12 cellular contexts compared by ENCODE assay signal in genomic region chrX:22424141-22424915, GRCh38.
DNase-seq lines count a peak whose midpoint lies in the region; ATAC-seq and TF ChIP-seq lines count a peak whose summit lies in the region.
"Had no signal": no experiment of that assay in that cellular context is flagged by ENCODE, and none has a peak within 500 bp of the region (broad histone marks: within the 10 kb centered on the region; RNA-seq: fewer than 3 reads in every experiment).

No MANE protein-coding gene starts in this region.

- no peaks in the 10 kb centered on the region for H3K79me2 ChIP-seq in hepatocyte

- H3K4me1 ChIP-seq in foreskin keratinocyte = peaks cover 16% of the 10 kb centered on the region
- H3K4me1 ChIP-seq in hepatocyte (ENCODE audit: insufficient read depth) = no peaks in the 10 kb centered on the region

- no peak overlapping the region for H3K4me3 Mint-ChIP-seq in naive thymus-derived CD8-positive, alpha-beta T cell
- H3K4me3 Mint-ChIP-seq: CD14-positive monocyte; CD8-positive, alpha-beta T cell; H9 had no signal

- DNase-seq in RWPE1 (ENCODE audit: low spot score) = peak; percentile 1
- peak; percentile 53 for DNase-seq in dermis blood vessel endothelial cell
- peak; percentile 49 to 64 for DNase-seq in foreskin keratinocyte
- no peak for DNase-seq in coronary artery (ENCODE audit: low spot score)
- no peak for DNase-seq in hepatocyte (ENCODE audit: low spot score)
- no peak for DNase-seq in naive thymus-derived CD8-positive, alpha-beta T cell
- DNase-seq: CD8-positive, alpha-beta T cell; COR-L47; GF-D8; GOT3; H9 had no signal

- no peaks in the 10 kb centered on the region for H3K36me3 ChIP-seq in hepatocyte (replicated peaks; ENCODE audit: insufficient read depth, low read depth)

- H3K27ac ChIP-seq in RWPE1 (no peak overlapping the region), foreskin keratinocyte (peak overlapping the region; percentile 62), coronary artery (no peak overlapping the region), hepatocyte (no peak overlapping the region)

- no peaks in the 10 kb centered on the region for H4K20me1 ChIP-seq in hepatocyte (ENCODE audit: insufficient read depth, poor library complexity, severe bottlenecking)

- no peaks in the 10 kb centered on the region for H3K9me2 ChIP-seq in hepatocyte (replicated peaks; ENCODE audit: insufficient read depth)

- no peaks in the 10 kb centered on the region for H3K36me3 Mint-ChIP-seq in naive thymus-derived CD8-positive, alpha-beta T cell
- H3K36me3 Mint-ChIP-seq: CD14-positive monocyte; CD8-positive, alpha-beta T cell had no signal

- H2AFZ ChIP-seq in hepatocyte = no peak overlapping the region

- no peak overlapping the region for H3K4me2 ChIP-seq in hepatocyte

- H3K27ac Mint-ChIP-seq in naive thymus-derived CD8-positive, alpha-beta T cell = no peak overlapping the region
- H3K27ac Mint-ChIP-seq: CD14-positive monocyte; CD8-positive, alpha-beta T cell; H9 had no signal

- CTCF ChIA-PET in RWPE1 (lab: Yijun Ruan, JAX) = no interaction called here

- ATAC-seq in foreskin keratinocyte = peak; percentile 51
- ATAC-seq in naive thymus-derived CD8-positive, alpha-beta T cell = no peak
- ATAC-seq: CD8-positive, alpha-beta T cell had no signal

- no peaks in the 10 kb centered on the region for H3K4me1 Mint-ChIP-seq in naive thymus-derived CD8-positive, alpha-beta T cell
- H3K4me1 Mint-ChIP-seq: CD14-positive monocyte had no signal

- 91% methylated on average over 2 of the region's 2 CpGs for WGBS in hepatocyte (ENCODE audit: low lambda C conversion rate, missing lambda C conversion rate)

- TF ChIP-seq CTCF in RWPE1 (conservative IDR thresholded peaks at IDR 0.05; ENCODE audit: low read depth) (no peak), foreskin keratinocyte (conservative IDR thresholded peaks at IDR 0.05) (no peak), coronary artery (IDR thresholded peaks at IDR 0.05) (no peak), hepatocyte (IDR thresholded peaks at IDR 0.05; ENCODE audit: poor library complexity) (no peak)

- no peak overlapping the region for H3K4me3 ChIP-seq in coronary artery
- no peak overlapping the region for H3K4me3 ChIP-seq in hepatocyte

- no peaks in the 10 kb centered on the region for H3K27me3 Mint-ChIP-seq in naive thymus-derived CD8-positive, alpha-beta T cell

- peaks cover 0 to 7% (median 0%) of the 10 kb centered on the region in 9 donors for H3K9me3 Mint-ChIP-seq in naive thymus-derived CD8-positive, alpha-beta T cell
- H3K9me3 Mint-ChIP-seq: CD8-positive, alpha-beta T cell had no signal

- H3K9me3 ChIP-seq in hepatocyte (ENCODE audit: low read depth) = no peaks in the 10 kb centered on the region

- POLR2A ChIA-PET in RWPE1 (lab: Yijun Ruan, JAX; ENCODE audit: low non-redundant PET) = no interaction called here
- POLR2A ChIA-PET in naive thymus-derived CD8-positive, alpha-beta T cell (lab: Charles Lee) = no interaction called here

- H3K27me3 ChIP-seq in foreskin keratinocyte = no peaks in the 10 kb centered on the region
- H3K27me3 ChIP-seq in hepatocyte = no peaks in the 10 kb centered on the region

Comparison
In these comparisons a context has a peak if more than half of its experiments do, and no peak if none do; other contexts are left out.
1. DNase-seq: peak in RWPE1 (single experiment), dermis blood vessel endothelial cell (single experiment) and foreskin keratinocyte (2 of 2); none in coronary artery (single experiment), hepatocyte (single experiment) and naive thymus-derived CD8-positive, alpha-beta T cell (0 of 10).